7 cellular contexts compared by ENCODE assay signal in the genomic region with DNA sequence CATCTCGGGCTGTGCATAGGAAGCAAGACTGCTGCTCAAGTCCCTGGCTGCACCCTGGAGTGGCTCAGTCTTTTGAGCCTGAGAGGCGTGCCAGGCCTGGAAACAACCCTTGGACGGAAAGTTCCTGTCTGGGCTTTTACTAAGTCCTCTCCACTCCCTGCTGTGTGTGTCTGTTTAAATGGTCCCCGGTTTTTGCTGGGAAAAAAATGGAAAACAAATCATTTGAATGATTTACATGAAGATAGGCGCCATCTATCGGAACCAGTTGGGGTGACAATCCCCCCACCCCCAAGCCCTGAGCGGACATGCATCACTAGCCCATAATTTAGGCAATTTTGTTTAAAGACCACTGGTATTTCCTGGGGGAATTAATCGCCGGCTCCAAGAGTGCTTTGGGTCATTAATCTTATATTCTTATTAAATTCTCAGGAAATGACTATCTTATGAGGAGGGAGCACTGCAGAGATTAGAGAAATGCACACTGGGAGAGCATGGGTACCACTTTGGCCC. TPM values are rescaled to one million over a fixed set of nuclear protein-coding genes. Genes with fewer than 3 reads are reported as not detected.
A peak's percentile ranks its signal among the peaks of the same experiment; 100 is the strongest.
DNase-seq lines count a peak whose midpoint lies in the region; ATAC-seq and TF ChIP-seq lines count a peak whose summit lies in the region.

No MANE protein-coding gene starts in this region.

- H3K27ac ChIP-seq in WERI-Rb-1 (no peak overlapping the region), colonic mucosa (peak overlapping the region; percentile 28), right lobe of liver (peak overlapping the region in 1 of 3 donors; percentile 18)

- H3K4me3 ChIP-seq in GM08714 (ENCODE audit: low read length) (peak overlapping the region; percentile 13; the same call in 1 of the 2 replicates), WERI-Rb-1 (ENCODE audit: low read depth, low read length) (no peak overlapping the region), colonic mucosa (no peak overlapping the region), right lobe of liver (no peak overlapping the region)

- H3K36me3 ChIP-seq in WERI-Rb-1 (no peaks in the 10 kb centered on the region), colonic mucosa (no peaks in the 10 kb centered on the region), right lobe of liver (no peaks in the 10 kb centered on the region)

- peak; percentile 47 for DNase-seq in NCI-H1092 (lab: John Stamatoyannopoulos, UW)
- DNase-seq in WERI-Rb-1 = peak; percentile 63
- peak; percentile 77 for DNase-seq in colonic mucosa
- DNase-seq in right lobe of liver = peak in 2 of 3 donors; percentile 50 to 61
- peak; percentile 30 to 34 for DNase-seq in stimulated activated CD4-positive, alpha-beta T cell treated with anti-CD3 and anti-CD28 coated beads, Interleukin-4, amount 100 ng/mL, for 48 hours (ENCODE audit: low read depth in 2 of 2)
- no peak for DNase-seq in GF-D8 (lab: John Stamatoyannopoulos, UW)

- H3K4me1 ChIP-seq in colonic mucosa (no peaks in the 10 kb centered on the region), right lobe of liver (peaks cover 0 to 23% (median 9%) of the 10 kb centered on the region in 4 donors)

- H3K9me3 ChIP-seq in WERI-Rb-1 (ENCODE audit: severe bottlenecking) (no peaks in the 10 kb centered on the region), colonic mucosa (no peaks in the 10 kb centered on the region), right lobe of liver (no peaks in the 10 kb centered on the region)

- peak; percentile 27; the same call in 1 of the 2 replicates for TF ChIP-seq CTCF in WERI-Rb-1 (IDR thresholded peaks at IDR 0.05; ENCODE audit: low read depth, low read length)
- peak; percentile 70 for TF ChIP-seq CTCF in colonic mucosa (IDR thresholded peaks at IDR 0.05)
- TF ChIP-seq CTCF in right lobe of liver (IDR thresholded peaks at IDR 0.05) = peak; percentile 51 to 67 (median 60)

- ATAC-seq in right lobe of liver = peak in 1 of 4 donors; percentile 0

- no peak overlapping the region for H3K9ac ChIP-seq in colonic mucosa (ENCODE audit: low read depth in 2 of 2, low read length in 2 of 2)

- 12% methylated on average over 9 of the region's 9 CpGs for WGBS in right lobe of liver (ENCODE audit: insufficient coverage, low coverage, low lambda C conversion rate, missing lambda C conversion rate)

- intact Hi-C loops in colonic mucosa (cut with DNase I) (loop anchor here (5.0 kb wide), 1 partner anchor 273 kb away; no protein-coding TSS in a partner anchor), right lobe of liver (cut with DNase I) (no loop called here)

- H3K27me3 ChIP-seq in WERI-Rb-1 (ENCODE audit: insufficient read depth, low read depth, severe bottlenecking) = no peaks in the 10 kb centered on the region
- no peaks in the 10 kb centered on the region for H3K27me3 ChIP-seq in colonic mucosa
- no peaks in the 10 kb centered on the region for H3K27me3 ChIP-seq in right lobe of liver

- no peak for TF ChIP-seq POLR2A in right lobe of liver (IDR thresholded peaks at IDR 0.05)

RNA-seq across cellular contexts. Expression of a gene that starts 2.7 kb away (rescaled TPM):
- 10 to 100 TPM; 20.0 to 21.1 TPM for total RNA-seq in colonic mucosa
- 10 to 100 TPM in 1 of 6 experiments, 1 to 10 TPM in 5; 3.8 to 10.2 (median 4.5) TPM for total RNA-seq in right lobe of liver
